ENCODE assay signal across 6 cellular contexts in genomic region chr11:12546122-12546521, GRCh38.
"Had no signal": no experiment of that assay in that cellular context is flagged by ENCODE, and none has a peak within 500 bp of the region (broad histone marks: within the 10 kb centered on the region; RNA-seq: fewer than 3 reads in every experiment).

No MANE protein-coding gene starts in this region.

- H3K4me2 ChIP-seq: GM23338 had no signal

- H3K27ac ChIP-seq: HL-60 had no signal

- DNase-seq: H9, HCEC 1CT had no signal

- H2AFZ ChIP-seq: GM23338 had no signal

- FAIRE-seq: H1, H54 had no signal

- H3K4me3 ChIP-seq: GM23338 had no signal

- ATAC-seq: GM23338 had no signal
